Comparison of ENCODE assay signal across 8 cellular contexts in the genomic region with DNA sequence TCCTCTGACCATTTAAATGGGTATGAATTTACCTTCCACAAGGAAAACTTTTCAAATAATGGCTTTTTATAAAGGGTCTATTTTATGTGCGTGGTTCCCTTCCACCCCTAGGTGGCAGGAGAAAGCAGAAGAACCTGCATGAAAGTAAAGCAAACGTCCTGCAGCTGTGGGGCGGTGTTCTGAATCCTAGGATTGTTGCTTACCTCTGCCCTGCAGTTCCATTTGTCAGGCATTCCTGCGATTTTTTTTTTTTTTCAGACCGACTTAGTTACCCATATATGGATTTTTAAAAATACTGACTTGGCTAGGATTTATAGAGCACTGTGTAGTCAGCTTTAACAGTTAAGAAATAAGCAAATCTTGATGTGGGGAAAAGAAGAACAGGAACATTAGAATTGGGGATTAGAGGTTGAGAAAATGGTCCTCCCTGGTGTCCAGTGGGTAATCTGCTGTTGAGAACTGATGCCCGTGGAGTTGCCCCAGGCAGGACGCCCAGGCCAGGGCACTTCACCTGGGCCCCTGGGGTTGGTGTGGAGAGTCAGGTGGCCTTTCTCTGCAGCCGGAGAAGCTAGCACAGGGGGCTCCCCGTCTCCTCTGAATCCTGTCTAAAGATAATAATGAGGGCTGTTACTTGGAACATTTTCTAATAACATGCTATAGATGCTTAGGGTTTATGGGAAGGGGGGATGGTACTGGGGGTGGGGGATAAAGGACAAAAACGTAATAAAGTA.
DNase-seq lines count a peak whose midpoint lies in the region; ATAC-seq and TF ChIP-seq lines count a peak whose summit lies in the region.

No MANE protein-coding gene starts in this region.

- POLR2A ChIA-PET in RWPE1 (lab: Yijun Ruan, JAX; ENCODE audit: low non-redundant PET): interaction anchor here (0.7 to 1.1 kb wide), 3 partner anchors 30 to 213 kb away, joined by 3 to 4 read pairs (median 3); a partner anchor contains a TSS

- H3K4me1 Mint-ChIP-seq in activated naive CD8-positive, alpha-beta T cell treated with anti-CD3 and anti-CD28 coated beads, Interleukin-2, amount 50 U/mL, for 24 hours: peaks cover 52% of the 10 kb centered on the region

- DNase-seq in NK-92 treated with Interleukin-12 subunit alpha and Interleukin-12 subunit beta, amount 100 ng/mL, for 24 hours (lab: John Stamatoyannopoulos, UW): peak; percentile 13
- DNase-seq in NK-92 (lab: John Stamatoyannopoulos, UW; ENCODE audit: unreplicated experiment) (no peak), HS-5 (ENCODE audit: low read depth) (peak; percentile 74), RWPE1 (ENCODE audit: low spot score) (peak; percentile 90), hepatic stellate cell (ENCODE audit: low spot score) (peak; percentile 80), retina (peak; percentile 49), KG1 (lab: John Stamatoyannopoulos, UW) (no peak)
- DNase-seq in activated naive CD8-positive, alpha-beta T cell treated with anti-CD3 and anti-CD28 coated beads, Interleukin-2, amount 50 U/mL, for 24 hours: peak; percentile 48

- CTCF ChIA-PET in RWPE1 (lab: Yijun Ruan, JAX): interaction anchor here (0.6 to 2.8 kb wide), 27 partner anchors 8 to 1273 kb away, joined by 3 to 39 read pairs (median 4); a partner anchor contains a TSS

- H3K9me3 Mint-ChIP-seq in activated naive CD8-positive, alpha-beta T cell treated with anti-CD3 and anti-CD28 coated beads, Interleukin-2, amount 50 U/mL, for 24 hours: no peaks in the 10 kb centered on the region

- no peaks in the 10 kb centered on the region for H3K27me3 Mint-ChIP-seq in activated naive CD8-positive, alpha-beta T cell treated with anti-CD3 and anti-CD28 coated beads, Interleukin-2, amount 50 U/mL, for 24 hours

- no peak overlapping the region for H3K4me3 Mint-ChIP-seq in activated naive CD8-positive, alpha-beta T cell treated with anti-CD3 and anti-CD28 coated beads, Interleukin-2, amount 50 U/mL, for 24 hours

- H3K27ac ChIP-seq in RWPE1: peak overlapping the region; percentile 82

- H3K27ac Mint-ChIP-seq in activated naive CD8-positive, alpha-beta T cell treated with anti-CD3 and anti-CD28 coated beads, Interleukin-2, amount 50 U/mL, for 24 hours: no peak overlapping the region

- ATAC-seq in activated naive CD8-positive, alpha-beta T cell treated with anti-CD3 and anti-CD28 coated beads, Interleukin-2, amount 50 U/mL, for 24 hours: peak; percentile 39

- H3K36me3 Mint-ChIP-seq in activated naive CD8-positive, alpha-beta T cell treated with anti-CD3 and anti-CD28 coated beads, Interleukin-2, amount 50 U/mL, for 24 hours (ENCODE audit: low read depth): peaks cover 20% of the 10 kb centered on the region

- TF ChIP-seq CTCF in RWPE1 (conservative IDR thresholded peaks at IDR 0.05; ENCODE audit: low read depth): peak; percentile 98

Comparison
In these comparisons a context has a peak if more than half of its experiments do, and no peak if none do; other contexts are left out.
1. DNase-seq: peak in NK-92 treated with Interleukin-12 subunit alpha and Interleukin-12 subunit beta, amount 100 ng/mL, for 24 hours (single experiment), HS-5 (single experiment), RWPE1 (single experiment), activated naive CD8-positive, alpha-beta T cell treated with anti-CD3 and anti-CD28 coated beads, Interleukin-2, amount 50 U/mL, for 24 hours (single experiment), hepatic stellate cell (single experiment) and retina (single experiment); none in NK-92 (single experiment) and KG1 (single experiment).